Comparison of ENCODE assay signal across 1 cellular context in genomic region chr10:124660404-124661125, GRCh38.
TF ChIP-seq lines count a peak whose summit lies in the region.

No MANE protein-coding gene starts in this region.

TF ChIP-seq in GM12878, 131 proteins besides CTCF, POLR2A, EP300 and RAD21:
- peak; percentile 83 for TF ChIP-seq ZBTB40 (IDR thresholded peaks at IDR 0.05; ENCODE audit: borderline replicate concordance)
- TF ChIP-seq KDM1A (IDR thresholded peaks at IDR 0.05; ENCODE audit: borderline replicate concordance), result no peak
